ENCODE assay signal across 13 cellular contexts in genomic region chr7:749121-749520, GRCh38.
DNase-seq lines count a peak whose midpoint lies in the region; ATAC-seq and TF ChIP-seq lines count a peak whose summit lies in the region.
"Had no signal": no experiment of that assay in that cellular context is flagged by ENCODE, and none has a peak within 500 bp of the region (broad histone marks: within the 10 kb centered on the region; RNA-seq: fewer than 3 reads in every experiment).

No MANE protein-coding gene starts in this region.

- peaks cover 49% of the 10 kb centered on the region for H3K36me3 Mint-ChIP-seq in nephron (ENCODE audit: low read depth)

- peak overlapping the region; percentile 62 to 83 (median 78) for H3K27ac Mint-ChIP-seq in nephron
- H3K27ac Mint-ChIP-seq: immature natural killer cell had no signal

- peak overlapping the region; percentile 49 for H3K27ac ChIP-seq in C4-2B
- H3K27ac ChIP-seq: upper lobe of left lung had no signal

- H3K27me3 Mint-ChIP-seq in nephron (ENCODE audit: low read depth) = no peaks in the 10 kb centered on the region

- no peak overlapping the region for H3K4me3 Mint-ChIP-seq in nephron
- H3K4me3 Mint-ChIP-seq: activated T-cell treated with anti-CD3 and anti-CD28 coated beads, Interleukin-2, amount 50 U/mL, for 4 hours; immature natural killer cell had no signal

- H3K9me3 Mint-ChIP-seq in nephron = no peaks in the 10 kb centered on the region
- H3K9me3 Mint-ChIP-seq: activated T-cell treated with anti-CD3 and anti-CD28 coated beads, Interleukin-2, amount 50 U/mL, for 4 hours; immature natural killer cell had no signal

- H3K4me1 Mint-ChIP-seq in nephron = peaks cover 11% of the 10 kb centered on the region

- no peak for TF ChIP-seq CTCF in C4-2B (conservative IDR thresholded peaks at IDR 0.05)
- TF ChIP-seq CTCF in fibroblast of pulmonary artery (IDR thresholded peaks at IDR 0.05; ENCODE audit: low read length, missing control alignments) = no peak
- no peak for TF ChIP-seq CTCF in nephron (IDR thresholded peaks at IDR 0.05; ENCODE audit: unreplicated experiment in 3 of 3)

- no peak overlapping the region for H3K4me3 ChIP-seq in fibroblast of pulmonary artery (replicated peaks; ENCODE audit: low read depth, low read length)
- H3K4me3 ChIP-seq: upper lobe of left lung had no signal

- DNase-seq in NCI-H2227 treated with DMSO at 0.1 percent for 48 hours (lab: John Stamatoyannopoulos, UW) (peak; percentile 58), fibroblast of pulmonary artery (ENCODE audit: low read depth) (peak; percentile 49), epidermal melanocyte (ENCODE audit: insufficient read length, low spot score) (no peak), kidney tubule cell (ENCODE audit: low spot score) (no peak)
- no peak for DNase-seq in activated CD8-positive, alpha-beta memory T cell treated with anti-CD3 and anti-CD28 coated beads, Interleukin-2, amount 50 U/mL, for 4 hours
- DNase-seq: activated CD4-positive, alpha-beta T cell treated with anti-CD3 and anti-CD28 coated beads, Interleukin-2, amount 50 U/mL, for 1 hour; activated T-cell treated with anti-CD3 and anti-CD28 coated beads, Interleukin-2, amount 50 U/mL, for 4 hours; immature natural killer cell; NCI-H510A treated with DMSO at 0.1 percent for 48 hours; upper lobe of left lung had no signal

- ATAC-seq in HG03175 (IDR thresholded peaks at IDR 0.05; ENCODE audit: unreplicated experiment) = no peak
- ATAC-seq: activated T-cell treated with anti-CD3 and anti-CD28 coated beads, Interleukin-2, amount 50 U/mL, for 4 hours had no signal

Comparison
In these comparisons a context has a peak if more than half of its experiments do, and no peak if none do; other contexts are left out.
1. DNase-seq: peak in NCI-H2227 treated with DMSO at 0.1 percent for 48 hours (single experiment) and fibroblast of pulmonary artery (single experiment); none in activated CD8-positive, alpha-beta memory T cell treated with anti-CD3 and anti-CD28 coated beads, Interleukin-2, amount 50 U/mL, for 4 hours (single experiment), epidermal melanocyte (single experiment) and kidney tubule cell (single experiment).